Comparison of ENCODE assay signal across 1 cellular context in the genomic region with DNA sequence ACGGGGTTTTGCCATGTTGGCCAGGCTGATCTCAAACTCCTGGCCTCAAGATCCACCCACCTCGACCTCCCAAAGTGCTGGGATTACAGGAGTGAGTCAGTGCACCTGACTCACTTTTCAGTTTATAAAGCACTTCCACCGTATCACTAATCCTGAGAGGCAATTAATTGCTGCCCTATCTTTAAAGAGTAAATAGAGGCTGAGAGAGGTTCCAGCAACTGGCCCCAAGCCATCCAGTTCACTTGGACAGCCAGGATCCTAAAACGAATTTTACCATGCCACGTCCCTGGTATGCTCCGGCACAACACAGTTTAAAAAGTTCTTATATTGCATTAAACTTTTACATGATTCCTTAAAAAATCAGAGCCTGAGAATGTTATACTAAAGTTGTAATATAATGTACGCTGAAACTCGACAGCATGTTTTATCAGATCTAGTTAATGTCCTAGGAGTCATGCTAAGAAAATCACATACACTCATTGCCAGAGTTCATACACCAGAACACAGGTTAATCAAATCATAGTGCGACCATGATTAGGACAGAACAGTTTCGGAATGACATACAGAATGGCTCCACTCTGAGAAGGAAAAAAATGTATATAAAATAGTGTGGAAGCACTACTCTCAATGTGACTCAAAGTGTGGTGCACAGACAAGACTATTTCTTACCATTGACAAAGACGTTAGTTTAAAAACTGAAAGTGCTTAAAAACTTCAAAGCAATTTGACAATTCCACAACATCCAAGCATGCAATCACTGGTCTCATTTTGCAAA.
TF ChIP-seq lines count a peak whose summit lies in the region.

No MANE protein-coding gene starts in this region.

TF ChIP-seq in SK-N-SH treated with all-trans-retinoic acid at 6 μM for 48 hours, 23 proteins besides CTCF, POLR2A, EP300 and RAD21 (continued from another document):
- TF ChIP-seq, protein P1, sequence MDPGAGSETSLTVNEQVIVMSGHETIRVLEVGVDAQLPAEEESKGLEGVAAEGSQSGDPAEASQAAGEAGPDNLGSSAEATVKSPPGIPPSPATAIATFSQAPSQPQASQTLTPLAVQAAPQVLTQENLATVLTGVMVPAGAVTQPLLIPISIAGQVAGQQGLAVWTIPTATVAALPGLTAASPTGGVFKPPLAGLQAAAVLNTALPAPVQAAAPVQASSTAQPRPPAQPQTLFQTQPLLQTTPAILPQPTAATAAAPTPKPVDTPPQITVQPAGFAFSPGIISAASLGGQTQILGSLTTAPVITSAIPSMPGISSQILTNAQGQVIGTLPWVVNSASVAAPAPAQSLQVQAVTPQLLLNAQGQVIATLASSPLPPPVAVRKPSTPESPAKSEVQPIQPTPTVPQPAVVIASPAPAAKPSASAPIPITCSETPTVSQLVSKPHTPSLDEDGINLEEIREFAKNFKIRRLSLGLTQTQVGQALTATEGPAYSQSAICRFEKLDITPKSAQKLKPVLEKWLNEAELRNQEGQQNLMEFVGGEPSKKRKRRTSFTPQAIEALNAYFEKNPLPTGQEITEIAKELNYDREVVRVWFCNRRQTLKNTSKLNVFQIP (CRISPR knock-in tag; IDR thresholded peaks at IDR 0.05; ENCODE audit: borderline replicate concordance, low read depth), result no peak
- no peak for TF ChIP-seq ISL1 (CRISPR knock-in tag; IDR thresholded peaks at IDR 0.05)
